ENCODE assay signal across 1 cellular context in the genomic region with DNA sequence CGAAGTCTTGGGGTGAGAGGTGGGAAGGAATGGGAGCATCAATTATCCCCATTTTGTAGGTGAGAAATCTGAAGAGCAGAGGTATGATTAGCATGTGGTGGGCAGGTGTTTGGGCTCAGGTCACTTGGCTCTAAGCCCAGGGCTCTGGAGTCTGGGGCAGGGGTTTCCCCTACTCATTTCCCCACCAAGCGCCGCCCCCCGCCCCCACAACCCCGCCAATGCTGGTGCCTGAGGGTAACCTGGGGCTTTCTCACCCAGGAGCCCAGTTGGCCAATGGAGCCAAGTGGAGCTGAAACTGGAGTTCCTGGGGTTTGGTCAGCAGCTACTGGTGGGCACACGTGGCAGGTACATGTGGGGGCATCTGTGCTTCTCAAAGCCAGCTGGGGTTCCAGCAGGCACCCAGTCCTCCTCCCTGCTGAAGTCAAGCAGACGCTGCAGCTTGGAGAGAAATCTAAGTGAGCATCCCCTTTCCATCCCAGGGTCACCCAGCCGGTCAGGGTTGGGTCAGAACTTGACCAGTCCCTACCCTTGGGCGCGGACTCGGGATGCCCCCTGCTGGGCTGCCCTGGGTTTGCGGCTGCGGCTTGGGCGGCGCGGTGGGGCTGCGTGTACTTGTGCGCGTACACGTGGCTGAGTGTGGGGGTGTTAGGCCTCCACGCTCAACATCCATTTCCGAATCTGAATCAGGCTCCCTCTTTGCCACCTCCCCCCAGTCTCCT.
TF ChIP-seq lines count a peak whose summit lies in the region.

No MANE protein-coding gene starts in this region.

TF ChIP-seq in IMR-90, 13 proteins besides CTCF, POLR2A, EP300 and RAD21 (continued from another document):
- TF ChIP-seq, protein P1, sequence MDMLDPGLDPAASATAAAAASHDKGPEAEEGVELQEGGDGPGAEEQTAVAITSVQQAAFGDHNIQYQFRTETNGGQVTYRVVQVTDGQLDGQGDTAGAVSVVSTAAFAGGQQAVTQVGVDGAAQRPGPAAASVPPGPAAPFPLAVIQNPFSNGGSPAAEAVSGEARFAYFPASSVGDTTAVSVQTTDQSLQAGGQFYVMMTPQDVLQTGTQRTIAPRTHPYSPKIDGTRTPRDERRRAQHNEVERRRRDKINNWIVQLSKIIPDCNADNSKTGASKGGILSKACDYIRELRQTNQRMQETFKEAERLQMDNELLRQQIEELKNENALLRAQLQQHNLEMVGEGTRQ (IDR thresholded peaks at IDR 0.05; ENCODE audit: low read depth, low read length), result no peak
TF ChIP-seq in IMR-90: peak in this region for 0.
